ENCODE assay signal across 8 cellular contexts in genomic region chr17:57945999-57946797, GRCh38. TPM values are rescaled to one million over a fixed set of nuclear protein-coding genes. Genes with fewer than 3 reads are reported as not detected.
DNase-seq lines count a peak whose midpoint lies in the region; ATAC-seq, FAIRE-seq and TF ChIP-seq lines count a peak whose summit lies in the region.

No MANE protein-coding gene starts in this region.

- peaks cover 18% of the 10 kb centered on the region for H4K20me1 ChIP-seq in smooth muscle cell (ENCODE audit: low read depth)

- peaks cover 41% of the 10 kb centered on the region for H3K4me1 ChIP-seq in smooth muscle cell (ENCODE audit: low read depth)

- peak overlapping the region; percentile 75 for H3K4me2 ChIP-seq in smooth muscle cell

- no peak for FAIRE-seq in H54 (lab: Jason Lieb, UNC)

- no peak overlapping the region for H3K9ac ChIP-seq in smooth muscle cell (ENCODE audit: low read depth)

- H3K9me3 ChIP-seq in smooth muscle cell (replicated peaks; ENCODE audit: low read depth), result no peaks in the 10 kb centered on the region

- no peaks in the 10 kb centered on the region for H3K27me3 ChIP-seq in smooth muscle cell (ENCODE audit: low read depth)

- H3K4me3 ChIP-seq in smooth muscle cell, result no peak overlapping the region

- peak; percentile 31 for ATAC-seq in GM21528 (IDR thresholded peaks at IDR 0.05; ENCODE audit: low FRiP score, unreplicated experiment)

- peak overlapping the region; percentile 34 for H3K27ac ChIP-seq in C4-2B
- H3K27ac ChIP-seq in smooth muscle cell (ENCODE audit: low read depth), result peak overlapping the region; percentile 94

- TF ChIP-seq CTCF in C4-2B (conservative IDR thresholded peaks at IDR 0.05) (no peak), smooth muscle cell (IDR thresholded peaks at IDR 0.05; ENCODE audit: borderline replicate concordance, insufficient read depth, poor library complexity, severe bottlenecking) (no peak)

- TF ChIP-seq POLR2A in H54 (IDR thresholded peaks at IDR 0.05; ENCODE audit: low read depth, low read length), result no peak

- no peak overlapping the region for H2AFZ ChIP-seq in smooth muscle cell (ENCODE audit: low read depth)

- 56% methylated on average over 6 of the region's 6 CpGs for WGBS in smooth muscle cell (ENCODE audit: low lambda C conversion rate)

- H3K36me3 ChIP-seq in smooth muscle cell (ENCODE audit: low read depth), result no peaks in the 10 kb centered on the region

- H3F3A ChIP-seq in smooth muscle cell (ENCODE audit: low read depth), result peaks cover 35% of the 10 kb centered on the region

- peaks cover 27% of the 10 kb centered on the region for H3K79me2 ChIP-seq in smooth muscle cell (ENCODE audit: low read depth)

- peak; percentile 38 for DNase-seq in RPMI7951 (ENCODE audit: low read depth)
- DNase-seq in fibroblast of peridontal ligament (ENCODE audit: extremely low read depth), result peak; percentile 68
- DNase-seq in smooth muscle cell (lab: John Stamatoyannopoulos, UW; ENCODE audit: unreplicated experiment), result no peak
- no peak for DNase-seq in globus pallidus (ENCODE audit: low spot score)
- DNase-seq in NCI-H146 treated with DMSO at 0.1 percent for 48 hours (lab: John Stamatoyannopoulos, UW; ENCODE audit: unreplicated experiment), result no peak
- DNase-seq in H54 (ENCODE audit: insufficient read length, low spot score), result no peak

RNA-seq across cellular contexts. Expression of gene CUEDC1, which starts 9.0 kb away (rescaled TPM):
- 6.4 and 6.6 TPM in 2 replicates for total RNA-seq in RPMI7951 (2014; rRNA removed; shearing (Covaris generic))
- total RNA-seq in smooth muscle cell, result 7.0 and 11.1 TPM in 2 replicates
- 10.4 and 11.7 TPM in 2 replicates for polyA plus RNA-seq in smooth muscle cell

RNA-seq across cellular contexts. Expression of gene VEZF1, which starts 41.9 kb away (rescaled TPM):
- 65.2 and 78.7 TPM in 2 replicates for total RNA-seq in RPMI7951 (2014; rRNA removed; shearing (Covaris generic))
- 52.1 and 61.8 TPM in 2 replicates for total RNA-seq in smooth muscle cell
- 24.9 and 25.3 TPM in 2 replicates for polyA plus RNA-seq in smooth muscle cell

Comparison
In these comparisons a context has a peak if more than half of its experiments do, and no peak if none do; other contexts are left out.
1. DNase-seq: peak in RPMI7951 (single experiment) and fibroblast of peridontal ligament (single experiment); none in smooth muscle cell (single experiment), globus pallidus (single experiment), NCI-H146 treated with DMSO at 0.1 percent for 48 hours (single experiment) and H54 (single experiment).